8 cellular contexts compared by ENCODE assay signal in genomic region chr16:68310441-68311315, GRCh38. TPM values are rescaled to one million over a fixed set of nuclear protein-coding genes. Genes with fewer than 3 reads are reported as not detected.
DNase-seq lines count a peak whose midpoint lies in the region; ATAC-seq and TF ChIP-seq lines count a peak whose summit lies in the region.

Gene PRMT7 (plus strand): TSS chr16:68311019. CDS start chr16:68315980, 4,961 bp downstream.
Gene SLC7A6OS (minus strand): TSS chr16:68310946. CDS start chr16:68310926, 20 bp downstream.

- DNase-seq in COLO668 (lab: John Stamatoyannopoulos, UW; ENCODE audit: unreplicated experiment) (peak; percentile 95), GM20000 (ENCODE audit: low spot score) (peak; percentile 94), HS-5 (ENCODE audit: low read depth) (peak; percentile 53), NK-92 (lab: John Stamatoyannopoulos, UW; ENCODE audit: unreplicated experiment) (peak; percentile 56), lung (ENCODE audit: low spot score) (peak; percentile 92)
- DNase-seq in activated CD8-positive, alpha-beta memory T cell treated with anti-CD3 and anti-CD28 coated beads for 1 hour (ENCODE audit: extremely low read depth in 1 of 2, low read depth in 1 of 2), result peak; percentile 74 to 85
- DNase-seq in stimulated activated CD4-positive, alpha-beta T cell treated with anti-CD3 and anti-CD28 coated beads, TNF-alpha, amount 100 ng/mL, for 4 hours (ENCODE audit: low read depth in 3 of 3), result peak; percentile 77 to 81 (median 78)

- TF ChIP-seq CTCF in GM20000 (IDR thresholded peaks at IDR 0.05; ENCODE audit: extremely low read depth, missing control alignments) (no peak), lung (IDR thresholded peaks at IDR 0.05; ENCODE audit: control extremely low read depth, extremely low read depth) (no peak)

- H3K9me3 ChIP-seq in ectodermal cell (ENCODE audit: control insufficient read depth, low read length), result no peaks in the 10 kb centered on the region
- H3K9me3 ChIP-seq in lung (ENCODE audit: control insufficient read depth in 2 of 2, insufficient read depth in 1 of 2, low read length in 1 of 2), result no peaks in the 10 kb centered on the region

- H3K4me3 ChIP-seq in ectodermal cell (ENCODE audit: insufficient read depth, low read depth, low read length), result peak within 1 kb of the TSS; percentile 96
- H3K4me3 ChIP-seq in lung, result peak within 1 kb of the TSS; percentile 66

- H3K36me3 ChIP-seq in ectodermal cell (ENCODE audit: control insufficient read depth, insufficient read depth, low read length) (no peaks in the 10 kb centered on the region), lung (ENCODE audit: control insufficient read depth in 2 of 2, insufficient read depth in 2 of 2, low read length in 2 of 2) (peaks cover 4 to 8% of the 10 kb centered on the region in 2 donors)

- no peaks in the 10 kb centered on the region for H3K27me3 ChIP-seq in ectodermal cell (ENCODE audit: control insufficient read depth, insufficient read depth, low read length, poor library complexity, severe bottlenecking)
- no peaks in the 10 kb centered on the region for H3K27me3 ChIP-seq in lung (ENCODE audit: control insufficient read depth, insufficient read depth)

- peaks cover 11% of the 10 kb centered on the region for H3K4me1 ChIP-seq in ectodermal cell (ENCODE audit: control insufficient read depth, insufficient read depth, low read length)
- H3K4me1 ChIP-seq in lung (ENCODE audit: control insufficient read depth in 2 of 2, insufficient read depth in 2 of 2, low read length in 2 of 2), result peaks cover 3 to 8% of the 10 kb centered on the region in 2 donors

- peak; percentile 100 for ATAC-seq in lung (ENCODE audit: insufficient read depth, low FRiP score)

- H3K27ac ChIP-seq in ectodermal cell (ENCODE audit: insufficient read depth, low read depth, low read length, poor library complexity, severe bottlenecking) (peak within 1 kb of the TSS; percentile 72), lung (ENCODE audit: low read depth in 1 of 2, low read length in 1 of 2) (peak within 1 kb of the TSS; percentile 86 to 88)

- WGBS in ectodermal cell, 2 experiments, result 0 to 1% methylated on average over 82 of the region's 82 CpGs
- 0% methylated on average over 81 to 82 of the region's 82 CpGs for WGBS in lung, 2 donors

RNA-seq across cellular contexts. Expression of gene PRMT7, which starts in this region (rescaled TPM):
- 67.4 TPM for polyA plus RNA-seq in ectodermal cell (2013, experiment 1 of 4)
- polyA plus RNA-seq in ectodermal cell (2013, experiment 2 of 4), result 70.8 TPM
- 46.8 TPM for polyA plus RNA-seq in ectodermal cell (2013, experiment 3 of 4)
- 49.8 TPM for polyA plus RNA-seq in ectodermal cell (2013, experiment 4 of 4)
- 10 to 100 TPM; 38.6 to 55.5 TPM for total RNA-seq in lung
- 10 to 100 TPM; 20.3 to 38.3 TPM for polyA plus RNA-seq in lung

RNA-seq across cellular contexts. Expression of gene SLC7A6OS, which starts in this region (rescaled TPM):
- 19.9 TPM for polyA plus RNA-seq in ectodermal cell (2013, experiment 1 of 4)
- 18.9 TPM for polyA plus RNA-seq in ectodermal cell (2013, experiment 2 of 4)
- polyA plus RNA-seq in ectodermal cell (2013, experiment 3 of 4), result 18.2 TPM
- 18.7 TPM for polyA plus RNA-seq in ectodermal cell (2013, experiment 4 of 4)
- total RNA-seq in lung, result 10 to 100 TPM; 17.3 to 18.9 TPM
- polyA plus RNA-seq in lung, result 1 to 10 TPM; 6.3 to 6.6 TPM

Comparison
In these comparisons a context has a peak if more than half of its experiments do, and no peak if none do; other contexts are left out.
1. Peak in every context shown above with its lines: DNase-seq, ATAC-seq, H3K4me3 ChIP-seq and H3K27ac ChIP-seq.